17 cellular contexts compared by ENCODE assay signal in the genomic region with DNA sequence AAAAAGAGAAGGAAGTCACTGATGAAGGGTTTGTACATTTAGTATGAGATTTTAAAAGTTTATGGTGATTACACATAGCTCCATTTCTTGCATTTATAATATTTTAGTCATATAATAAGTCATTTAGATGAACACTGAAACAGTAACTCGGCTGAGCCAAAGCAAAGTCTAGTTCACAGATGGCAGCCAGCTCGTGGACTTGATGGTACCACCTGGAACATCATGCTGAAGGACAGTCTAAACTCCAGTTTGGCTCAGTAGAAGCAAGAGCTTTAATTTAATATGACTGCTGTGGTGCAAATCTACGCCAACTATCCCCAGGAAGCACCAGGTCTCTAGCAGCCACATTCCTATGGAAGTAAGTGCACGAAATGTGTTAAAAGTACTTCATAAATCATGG. TPM values are rescaled to one million over a fixed set of nuclear protein-coding genes. Genes with fewer than 3 reads are reported as not detected.
DNase-seq lines count a peak whose midpoint lies in the region; ATAC-seq and TF ChIP-seq lines count a peak whose summit lies in the region.
"Had no signal": no experiment of that assay in that cellular context is flagged by ENCODE, and none has a peak within 500 bp of the region (broad histone marks: within the 10 kb centered on the region; RNA-seq: fewer than 3 reads in every experiment).

No MANE protein-coding gene starts in this region.

- in situ Hi-C loops in G401 (cut with HindIII; ENCODE audit: low sequenced_read_pairs) = no loop called here

- no peak overlapping the region for H3K4me3 ChIP-seq in CD8-positive, alpha-beta T cell (ENCODE audit: low read depth, low read length)
- H3K4me3 ChIP-seq: SK-N-MC had no signal

- no peaks in the 10 kb centered on the region for H3K9me3 Mint-ChIP-seq in CD8-positive, alpha-beta T cell
- no peaks in the 10 kb centered on the region for H3K9me3 Mint-ChIP-seq in central memory CD8-positive, alpha-beta T cell
- H3K9me3 Mint-ChIP-seq in natural killer cell treated with Interleukin-12 subunit alpha and Interleukin-12 subunit beta and Interleukin-15 and Interleukin-18, amount 100 ng/mL, for 72 hours = no peaks in the 10 kb centered on the region

- no peak overlapping the region for H3K4me3 Mint-ChIP-seq in CD8-positive, alpha-beta T cell
- no peak overlapping the region for H3K4me3 Mint-ChIP-seq in central memory CD8-positive, alpha-beta T cell
- H3K4me3 Mint-ChIP-seq in natural killer cell treated with Interleukin-12 subunit alpha and Interleukin-12 subunit beta and Interleukin-15 and Interleukin-18, amount 100 ng/mL, for 72 hours = no peak overlapping the region

- no peak for ATAC-seq in CD8-positive, alpha-beta T cell
- no peak for ATAC-seq in central memory CD8-positive, alpha-beta T cell (replicated peaks; ENCODE audit: extremely low read depth, poor library complexity, severe bottlenecking)
- no peak for ATAC-seq in natural killer cell treated with Interleukin-12 subunit alpha and Interleukin-12 subunit beta and Interleukin-15 and Interleukin-18, amount 100 ng/mL, for 72 hours
- ATAC-seq in HG02973 (IDR thresholded peaks at IDR 0.05; ENCODE audit: unreplicated experiment) = no peak
- ATAC-seq in HG03159 (IDR thresholded peaks at IDR 0.05; ENCODE audit: unreplicated experiment) = no peak
- ATAC-seq: HCT116 had no signal

- intact Hi-C loops in CD8-positive, alpha-beta T cell (cut with DNase I, micrococcal nuclease) = no loop called here

- H3K27me3 Mint-ChIP-seq in CD8-positive, alpha-beta T cell (ENCODE audit: low read depth) = no peaks in the 10 kb centered on the region
- no peaks in the 10 kb centered on the region for H3K27me3 Mint-ChIP-seq in central memory CD8-positive, alpha-beta T cell
- no peaks in the 10 kb centered on the region for H3K27me3 Mint-ChIP-seq in natural killer cell treated with Interleukin-12 subunit alpha and Interleukin-12 subunit beta and Interleukin-15 and Interleukin-18, amount 100 ng/mL, for 72 hours

- peak overlapping the region; percentile 37 for H3K27ac Mint-ChIP-seq in CD8-positive, alpha-beta T cell
- peak overlapping the region; percentile 20 for H3K27ac Mint-ChIP-seq in central memory CD8-positive, alpha-beta T cell (ENCODE audit: low read depth)
- peak overlapping the region; percentile 29 to 31 for H3K27ac Mint-ChIP-seq in natural killer cell treated with Interleukin-12 subunit alpha and Interleukin-12 subunit beta and Interleukin-15 and Interleukin-18, amount 100 ng/mL, for 72 hours

- no peak overlapping the region for H3K27ac ChIP-seq in CD8-positive, alpha-beta T cell (ENCODE audit: low read depth, low read length)
- H3K27ac ChIP-seq: SK-N-MC had no signal

- POLR2A ChIA-PET in CD8-positive, alpha-beta T cell (lab: Charles Lee) = interaction anchor here (1.4 kb wide), 1 partner anchor 10 kb away, joined by 3 read pairs; no protein-coding TSS in a partner anchor

- CTCF ChIA-PET in CD8-positive, alpha-beta T cell (lab: Charles Lee) = interaction anchor here (0.5 to 0.6 kb wide), 2 partner anchors 19 to 86 kb away, joined by 3 read pairs; no protein-coding TSS in a partner anchor

- no peak for DNase-seq in CD8-positive, alpha-beta T cell
- DNase-seq in G401 (ENCODE audit: low spot score) = peak; percentile 81
- no peak for DNase-seq in central memory CD8-positive, alpha-beta T cell (ENCODE audit: low spot score in 2 of 2)
- DNase-seq in natural killer cell treated with Interleukin-12 subunit alpha and Interleukin-12 subunit beta and Interleukin-15 and Interleukin-18, amount 100 ng/mL, for 72 hours (ENCODE audit: low spot score) = no peak
- no peak for DNase-seq in H4 (ENCODE audit: low spot score)
- DNase-seq: ACHN, DND-41, NCI-H1092 treated with DMSO at 0.1 percent for 48 hours, NCI-H146, NCI-H2081 treated with DMSO at 0.1 percent for 48 hours, NCI-H446 treated with DMSO at 0.1 percent for 48 hours, NCI-H774, SHP77 had no signal

- H3K9me3 ChIP-seq in CD8-positive, alpha-beta T cell (ENCODE audit: low read length) = no peaks in the 10 kb centered on the region

- peaks cover 61% of the 10 kb centered on the region for H3K36me3 Mint-ChIP-seq in CD8-positive, alpha-beta T cell
- H3K36me3 Mint-ChIP-seq in central memory CD8-positive, alpha-beta T cell (ENCODE audit: insufficient read depth) = peaks cover 37% of the 10 kb centered on the region
- peaks cover 17% of the 10 kb centered on the region for H3K36me3 Mint-ChIP-seq in natural killer cell treated with Interleukin-12 subunit alpha and Interleukin-12 subunit beta and Interleukin-15 and Interleukin-18, amount 100 ng/mL, for 72 hours

- H3K4me1 ChIP-seq in CD8-positive, alpha-beta T cell (ENCODE audit: insufficient read depth, low read length) = no peaks in the 10 kb centered on the region

- no peak for TF ChIP-seq CTCF in CD8-positive, alpha-beta T cell (IDR thresholded peaks at IDR 0.05)

- peaks cover 28% of the 10 kb centered on the region for H3K36me3 ChIP-seq in CD8-positive, alpha-beta T cell (ENCODE audit: insufficient read depth, low read length)

- H3K27me3 ChIP-seq in CD8-positive, alpha-beta T cell (ENCODE audit: insufficient read depth, low read length) = no peaks in the 10 kb centered on the region

- H3K4me1 Mint-ChIP-seq in CD8-positive, alpha-beta T cell (ENCODE audit: low read depth) = peaks cover 4% of the 10 kb centered on the region
- H3K4me1 Mint-ChIP-seq in central memory CD8-positive, alpha-beta T cell = peaks cover 24% of the 10 kb centered on the region
- peaks cover 5 to 8% of the 10 kb centered on the region in 2 donors for H3K4me1 Mint-ChIP-seq in natural killer cell treated with Interleukin-12 subunit alpha and Interleukin-12 subunit beta and Interleukin-15 and Interleukin-18, amount 100 ng/mL, for 72 hours (ENCODE audit: low read depth in 2 of 2)

RNA-seq across cellular contexts. Expression of a gene that starts 16.4 kb away (rescaled TPM):
- total RNA-seq in CD8-positive, alpha-beta T cell = 10 to 100 TPM; 38.5 to 43.9 TPM
- 84.2 and 113 TPM in 2 replicates for total RNA-seq in G401 (2014; rRNA removed; shearing (Covaris generic))
- total RNA-seq in natural killer cell treated with Interleukin-12 subunit alpha and Interleukin-12 subunit beta and Interleukin-15 and Interleukin-18, amount 100 ng/mL, for 72 hours = 100 to 1,000 TPM; 140 to 152 TPM
- 307 and 321 TPM in 2 replicates for total RNA-seq in H4 (2014; rRNA removed; shearing (Covaris generic))
